In the genomic region with DNA sequence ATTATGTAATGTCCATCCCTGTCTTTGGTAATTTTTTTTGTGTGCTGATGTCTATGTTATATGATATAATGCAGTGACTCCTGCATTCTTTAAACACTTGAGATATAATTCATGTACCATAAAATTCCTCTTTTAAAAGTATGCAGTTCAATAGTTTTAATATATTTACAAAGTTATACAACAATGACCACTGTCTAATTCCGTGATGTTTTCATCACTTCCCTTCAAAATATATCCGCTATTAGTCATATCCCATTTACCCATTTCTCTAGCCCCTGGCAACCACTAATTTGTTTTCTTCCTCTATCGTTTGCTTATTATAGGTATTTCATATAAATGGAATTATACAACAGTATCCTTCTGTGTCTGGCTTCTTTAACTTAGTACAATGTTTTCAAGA, we compare ENCODE assay signal across 24 cellular contexts.
DNase-seq lines count a peak whose midpoint lies in the region; ATAC-seq and TF ChIP-seq lines count a peak whose summit lies in the region.
"Had no signal": no experiment of that assay in that cellular context is flagged by ENCODE, and none has a peak within 500 bp of the region (broad histone marks: within the 10 kb centered on the region; RNA-seq: fewer than 3 reads in every experiment).

No MANE protein-coding gene starts in this region.

- H3K27me3 ChIP-seq in ACC112 (ENCODE audit: insufficient read depth, low read length) (no peaks in the 10 kb centered on the region), IMR-90 (ENCODE audit: control insufficient read depth, insufficient read depth, low read length) (no peaks in the 10 kb centered on the region)
- H3K27me3 ChIP-seq in CD8-positive, alpha-beta memory T cell (ENCODE audit: insufficient read depth, low read length, poor library complexity, severe bottlenecking): no peaks in the 10 kb centered on the region
- H3K27me3 ChIP-seq: BLaER1 treated with 17β-estradiol and CSF1 and Interleukin-3, amounts not matched to agents 10 nM and 100 nM; gastroesophageal sphincter; ovary; right lobe of liver had no signal

- DNase-seq in IMR-90: peak; percentile 51
- peak; percentile 33 for DNase-seq in astrocyte of the spinal cord (ENCODE audit: low read depth, low spot score)
- peak; percentile 64 for DNase-seq in glomerular endothelial cell (ENCODE audit: extremely low read depth, low read depth, low spot score)
- no peak for DNase-seq in NCI-H2171 (lab: John Stamatoyannopoulos, UW)
- DNase-seq in CD8-positive, alpha-beta memory T cell: no peak
- DNase-seq in activated T-helper 2 cell treated with anti-CD3 and anti-CD28 coated beads, Interferon-gamma antibody, Interleukin-2, Interleukin-4, amounts not matched to agents 10 μg/mL and 5 μg/mL and 100 μg/mL, durations not matched to agents 14 hours and 24 hours and 36 hours (ENCODE audit: low spot score): no peak
- no peak for DNase-seq in activated CD8-positive, alpha-beta memory T cell treated with anti-CD3 and anti-CD28 coated beads, Interleukin-2, amount 10 ng/mL, durations not matched to agents 7 days and 5 days
- DNase-seq: activated CD4-positive, alpha-beta T cell treated with anti-CD3 and anti-CD28 coated beads, Interleukin-2, amount 50 U/mL, for 4 hours; activated gamma-delta T cell; amniotic stem cell; caudate nucleus; erythroblast; NCI-H1105 treated with DMSO at 0.1 percent for 48 hours; NCI-H2029 treated with DMSO at 0.1 percent for 48 hours; ovary; right lobe of liver; WERI-Rb-1 had no signal

- H3K36me3 ChIP-seq in ACC112 (ENCODE audit: insufficient read depth, low read length) (no peaks in the 10 kb centered on the region), IMR-90 (ENCODE audit: control insufficient read depth, insufficient read depth, low read length) (no peaks in the 10 kb centered on the region)
- no peaks in the 10 kb centered on the region for H3K36me3 ChIP-seq in CD8-positive, alpha-beta memory T cell (ENCODE audit: insufficient read depth, low read length)
- H3K36me3 ChIP-seq: BLaER1 treated with 17β-estradiol and CSF1 and Interleukin-3, amounts not matched to agents 10 nM and 100 nM; gastroesophageal sphincter; ovary; right lobe of liver; WERI-Rb-1 had no signal

- peak; percentile 21; the same call in 1 of the 2 replicates for ATAC-seq in IMR-90 (ENCODE audit: low read depth)
- ATAC-seq in activated CD8-positive, alpha-beta memory T cell treated with anti-CD3 and anti-CD28 coated beads, Interleukin-2, amount 10 ng/mL, durations not matched to agents 7 days and 5 days: no peak
- ATAC-seq: gastroesophageal sphincter, right lobe of liver had no signal

- H3K9ac ChIP-seq in IMR-90 (ENCODE audit: low read depth, low read length): no peak overlapping the region
- H3K9ac ChIP-seq: BLaER1 treated with 17β-estradiol and CSF1 and Interleukin-3, amounts not matched to agents 10 nM and 100 nM had no signal

- H3K27me3 Mint-ChIP-seq in CD8-positive, alpha-beta memory T cell: peaks cover 0 to 2% of the 10 kb centered on the region in 2 donors
- no peaks in the 10 kb centered on the region for H3K27me3 Mint-ChIP-seq in activated T-helper 2 cell treated with anti-CD3 and anti-CD28 coated beads, Interferon-gamma antibody, Interleukin-2, Interleukin-4, amounts not matched to agents 10 μg/mL and 5 μg/mL and 100 μg/mL, durations not matched to agents 14 hours and 24 hours and 36 hours (ENCODE audit: low read depth)
- no peaks in the 10 kb centered on the region for H3K27me3 Mint-ChIP-seq in activated CD8-positive, alpha-beta memory T cell treated with anti-CD3 and anti-CD28 coated beads, Interleukin-2, amount 10 ng/mL, durations not matched to agents 7 days and 5 days
- H3K27me3 Mint-ChIP-seq: memory B cell, type B pancreatic cell had no signal

- H4K5ac ChIP-seq in IMR-90 (ENCODE audit: low read depth, low read length): no peak overlapping the region

- no TSS peak for BruUV-seq in IMR-90 (replicated peaks; lab: Mats Ljungman, UMichigan)

- TF ChIP-seq CTCF in IMR-90 (conservative IDR thresholded peaks at IDR 0.05; ENCODE audit: low read depth, low read length): no peak
- no peak for TF ChIP-seq CTCF in astrocyte of the spinal cord (IDR thresholded peaks at IDR 0.05; ENCODE audit: low read depth, low read length)

- H2BK5ac ChIP-seq in IMR-90 (ENCODE audit: low read depth, low read length, poor library complexity, severe bottlenecking): no peak overlapping the region

- H3K9me1 ChIP-seq in IMR-90 (ENCODE audit: insufficient read depth, low read length): no peaks in the 10 kb centered on the region

- in situ Hi-C loops in IMR-90 (cut with MboI; ENCODE audit: low sequenced_read_pairs) (no loop called here), astrocyte of the spinal cord (cut with HindIII; ENCODE audit: low sequenced_read_pairs) (no loop called here)

- H3K79me2 ChIP-seq in ACC112 (ENCODE audit: control insufficient read depth, insufficient read depth, low read length, unreplicated experiment): no peaks in the 10 kb centered on the region

- H3K14ac ChIP-seq in IMR-90 (replicated peaks; ENCODE audit: low read depth, low read length): no peak overlapping the region

- no peak overlapping the region for H4K8ac ChIP-seq in IMR-90 (ENCODE audit: low read depth in 2 of 2, low read length in 2 of 2)

- no peak overlapping the region for H2BK20ac ChIP-seq in IMR-90 (ENCODE audit: low read depth, low read length)

- H3K18ac ChIP-seq in IMR-90 (ENCODE audit: low read depth, low read length): no peak overlapping the region

- peaks cover 4% of the 10 kb centered on the region for H3K4me1 ChIP-seq in ACC112 (ENCODE audit: control insufficient read depth, insufficient read depth, low read length, unreplicated experiment)
- no peaks in the 10 kb centered on the region for H3K4me1 ChIP-seq in IMR-90 (ENCODE audit: control insufficient read depth, insufficient read depth, low read length)
- no peaks in the 10 kb centered on the region for H3K4me1 ChIP-seq in CD8-positive, alpha-beta memory T cell (ENCODE audit: insufficient read depth, low read length)
- H3K4me1 ChIP-seq: BLaER1 treated with 17β-estradiol and CSF1 and Interleukin-3, amounts not matched to agents 10 nM and 100 nM; gastroesophageal sphincter; right lobe of liver had no signal

- H3K4me2 ChIP-seq in IMR-90 (ENCODE audit: low read depth, low read length): no peak overlapping the region
- H3K4me2 ChIP-seq: BLaER1 treated with 17β-estradiol and CSF1 and Interleukin-3, amounts not matched to agents 10 nM and 100 nM; PC-9 had no signal

- H3K23ac ChIP-seq in IMR-90 (ENCODE audit: low read depth, low read length): no peak overlapping the region

- TF ChIP-seq POLR2A in IMR-90 (IDR thresholded peaks at IDR 0.05; ENCODE audit: low read depth, low read length): no peak

- H3K4me3 Mint-ChIP-seq in CD8-positive, alpha-beta memory T cell: no peak overlapping the region
- H3K4me3 Mint-ChIP-seq in activated T-helper 2 cell treated with anti-CD3 and anti-CD28 coated beads, Interferon-gamma antibody, Interleukin-2, Interleukin-4, amounts not matched to agents 10 μg/mL and 5 μg/mL and 100 μg/mL, durations not matched to agents 14 hours and 24 hours and 36 hours (ENCODE audit: low read depth): no peak overlapping the region
- H3K4me3 Mint-ChIP-seq in activated CD8-positive, alpha-beta memory T cell treated with anti-CD3 and anti-CD28 coated beads, Interleukin-2, amount 10 ng/mL, durations not matched to agents 7 days and 5 days: no peak overlapping the region
- H3K4me3 Mint-ChIP-seq: memory B cell; T-helper 2 cell treated with Interferon-gamma antibody and Interleukin-4, amounts not matched to agents 5 μg/mL and 100 μg/mL, for 36 hours; type B pancreatic cell had no signal

- no peak overlapping the region for H3K27ac Mint-ChIP-seq in CD8-positive, alpha-beta memory T cell
- H3K27ac Mint-ChIP-seq in activated T-helper 2 cell treated with anti-CD3 and anti-CD28 coated beads, Interferon-gamma antibody, Interleukin-2, Interleukin-4, amounts not matched to agents 10 μg/mL and 5 μg/mL and 100 μg/mL, durations not matched to agents 14 hours and 24 hours and 36 hours: no peak overlapping the region
- H3K27ac Mint-ChIP-seq in activated CD8-positive, alpha-beta memory T cell treated with anti-CD3 and anti-CD28 coated beads, Interleukin-2, amount 10 ng/mL, durations not matched to agents 7 days and 5 days: no peak overlapping the region
- H3K27ac Mint-ChIP-seq: memory B cell; T-helper 2 cell treated with Interferon-gamma antibody and Interleukin-4, amounts not matched to agents 5 μg/mL and 100 μg/mL, for 36 hours; type B pancreatic cell had no signal

- no peak overlapping the region for H2AK9ac ChIP-seq in IMR-90 (replicated peaks; ENCODE audit: low read depth, low read length, poor library complexity)

- no peak overlapping the region for H3K4me3 ChIP-seq in ACC112 (ENCODE audit: low read depth, low read length)
- no peak overlapping the region for H3K4me3 ChIP-seq in IMR-90 (ENCODE audit: insufficient read depth, low read depth, low read length)
- H3K4me3 ChIP-seq in astrocyte of the spinal cord (ENCODE audit: low read depth, low read length): no peak overlapping the region
- H3K4me3 ChIP-seq in CD8-positive, alpha-beta memory T cell (ENCODE audit: low read length): no peak overlapping the region
- H3K4me3 ChIP-seq: BLaER1 treated with 17β-estradiol and CSF1 and Interleukin-3, amounts not matched to agents 10 nM and 100 nM; gastroesophageal sphincter; ovary; PC-9; right lobe of liver had no signal

- H2BK120ac ChIP-seq in IMR-90 (ENCODE audit: low read depth, low read length): no peak overlapping the region

- H4K91ac ChIP-seq in IMR-90 (ENCODE audit: insufficient read depth, low read depth, low read length): no peak overlapping the region

- no peak overlapping the region for H2AFZ ChIP-seq in ACC112 (ENCODE audit: low read length, unreplicated experiment)
- no peak overlapping the region for H2AFZ ChIP-seq in IMR-90 (replicated peaks; ENCODE audit: low read length, poor library complexity)
- H2AFZ ChIP-seq: PC-9 had no signal

- no peak overlapping the region for H2AK5ac ChIP-seq in IMR-90 (ENCODE audit: low read depth, low read length)

- CTCF ChIA-PET in IMR-90 (lab: Yijun Ruan, JAX): interaction anchor here (0.7 kb wide), 1 partner anchor 242 kb away, joined by 3 read pairs; no protein-coding TSS in a partner anchor
- CTCF ChIA-PET in CD8-positive, alpha-beta memory T cell (lab: Charles Lee): no interaction called here
- CTCF ChIA-PET in activated CD8-positive, alpha-beta memory T cell treated with anti-CD3 and anti-CD28 coated beads, Interleukin-2, amount 10 ng/mL, durations not matched to agents 7 days and 5 days (lab: Charles Lee): no interaction called here

- dilution Hi-C loops in IMR-90 (cut with HindIII; ENCODE audit: low sequenced_read_pairs, unreplicated experiment): no loop called here

- no peak overlapping the region for H3K56ac ChIP-seq in IMR-90 (ENCODE audit: extremely low read depth, insufficient read depth, low read length)

- H3K4ac ChIP-seq in IMR-90 (ENCODE audit: low read depth, low read length): no peak overlapping the region

- POLR2A ChIA-PET in IMR-90 (lab: Charles Lee; ENCODE audit: unreplicated experiment): no interaction called here
- POLR2A ChIA-PET in CD8-positive, alpha-beta memory T cell (lab: Charles Lee): no interaction called here

- H2BK15ac ChIP-seq in IMR-90 (ENCODE audit: low read depth, low read length): no peak overlapping the region

- no peaks in the 10 kb centered on the region for H3K9me3 ChIP-seq in IMR-90 (ENCODE audit: control insufficient read depth, insufficient read depth, low read length)
- H3K9me3 ChIP-seq in CD8-positive, alpha-beta memory T cell (ENCODE audit: low read length): no peaks in the 10 kb centered on the region
- H3K9me3 ChIP-seq: gastroesophageal sphincter, ovary had no signal

- peaks cover 2 to 14% (median 4%) of the 10 kb centered on the region in 5 donors for H3K9me3 Mint-ChIP-seq in CD8-positive, alpha-beta memory T cell
- H3K9me3 Mint-ChIP-seq in activated T-helper 2 cell treated with anti-CD3 and anti-CD28 coated beads, Interferon-gamma antibody, Interleukin-2, Interleukin-4, amounts not matched to agents 10 μg/mL and 5 μg/mL and 100 μg/mL, durations not matched to agents 14 hours and 24 hours and 36 hours: peaks cover 25% of the 10 kb centered on the region
- H3K9me3 Mint-ChIP-seq in activated CD8-positive, alpha-beta memory T cell treated with anti-CD3 and anti-CD28 coated beads, Interleukin-2, amount 10 ng/mL, durations not matched to agents 7 days and 5 days (ENCODE audit: low read depth): peaks cover 7% of the 10 kb centered on the region

- WGBS in IMR-90 (ENCODE audit: extremely low coverage in 2 of 2, insufficient read length in 1 of 2), 2 experiments: no CpG with 5 or more reads among the region's 3 CpGs

- H4K20me1 ChIP-seq in IMR-90 (ENCODE audit: insufficient read depth, low read length): no peaks in the 10 kb centered on the region
- H4K20me1 ChIP-seq: BLaER1 treated with 17β-estradiol and CSF1 and Interleukin-3, amounts not matched to agents 10 nM and 100 nM had no signal

- peaks cover 1 to 29% (median 2%) of the 10 kb centered on the region in 3 donors for H3K36me3 Mint-ChIP-seq in CD8-positive, alpha-beta memory T cell
- no peaks in the 10 kb centered on the region for H3K36me3 Mint-ChIP-seq in activated T-helper 2 cell treated with anti-CD3 and anti-CD28 coated beads, Interferon-gamma antibody, Interleukin-2, Interleukin-4, amounts not matched to agents 10 μg/mL and 5 μg/mL and 100 μg/mL, durations not matched to agents 14 hours and 24 hours and 36 hours (ENCODE audit: low read depth)
- peaks cover 9% of the 10 kb centered on the region for H3K36me3 Mint-ChIP-seq in activated CD8-positive, alpha-beta memory T cell treated with anti-CD3 and anti-CD28 coated beads, Interleukin-2, amount 10 ng/mL, durations not matched to agents 7 days and 5 days
- H3K36me3 Mint-ChIP-seq: type B pancreatic cell had no signal

- H3K27ac ChIP-seq in ACC112 (ENCODE audit: low read depth, low read length): peak overlapping the region; percentile 63
- H3K27ac ChIP-seq in IMR-90 (ENCODE audit: insufficient read depth, low read length): no peak overlapping the region
- H3K27ac ChIP-seq in CD8-positive, alpha-beta memory T cell (ENCODE audit: low read depth, low read length): no peak overlapping the region
- H3K27ac ChIP-seq: BLaER1 treated with 17β-estradiol and CSF1 and Interleukin-3, amounts not matched to agents 10 nM and 100 nM; gastroesophageal sphincter; ovary; PC-9; right lobe of liver; WERI-Rb-1 had no signal

- intact Hi-C loops in IMR-90 (cut with micrococcal nuclease): no loop called here
- intact Hi-C loops in activated T-helper 2 cell treated with anti-CD3 and anti-CD28 coated beads, Interferon-gamma antibody, Interleukin-2, Interleukin-4, amounts not matched to agents 10 μg/mL and 5 μg/mL and 100 μg/mL, durations not matched to agents 14 hours and 24 hours and 36 hours (cut with micrococcal nuclease): no loop called here

- TF ChIP-seq RAD21 in IMR-90 (IDR thresholded peaks at IDR 0.05; ENCODE audit: low read length): no peak

- H3K79me1 ChIP-seq in IMR-90 (ENCODE audit: low read depth in 1 of 2, low read length in 2 of 2): no peaks in the 10 kb centered on the region

- H3K4me1 Mint-ChIP-seq in CD8-positive, alpha-beta memory T cell: no peaks in the 10 kb centered on the region
- no peaks in the 10 kb centered on the region for H3K4me1 Mint-ChIP-seq in activated T-helper 2 cell treated with anti-CD3 and anti-CD28 coated beads, Interferon-gamma antibody, Interleukin-2, Interleukin-4, amounts not matched to agents 10 μg/mL and 5 μg/mL and 100 μg/mL, durations not matched to agents 14 hours and 24 hours and 36 hours (ENCODE audit: low read depth)
- H3K4me1 Mint-ChIP-seq in activated CD8-positive, alpha-beta memory T cell treated with anti-CD3 and anti-CD28 coated beads, Interleukin-2, amount 10 ng/mL, durations not matched to agents 7 days and 5 days: no peaks in the 10 kb centered on the region
- H3K4me1 Mint-ChIP-seq: memory B cell had no signal

Comparison
In these comparisons a context has a peak if more than half of its experiments do, and no peak if none do; other contexts are left out.
1. DNase-seq: peak in IMR-90 (single experiment), astrocyte of the spinal cord (single experiment) and glomerular endothelial cell (single experiment); none in NCI-H2171 (single experiment), CD8-positive, alpha-beta memory T cell (0 of 5), activated T-helper 2 cell treated with anti-CD3 and anti-CD28 coated beads, Interferon-gamma antibody, Interleukin-2, Interleukin-4, amounts not matched to agents 10 μg/mL and 5 μg/mL and 100 μg/mL, durations not matched to agents 14 hours and 24 hours and 36 hours (single experiment) and activated CD8-positive, alpha-beta memory T cell treated with anti-CD3 and anti-CD28 coated beads, Interleukin-2, amount 10 ng/mL, durations not matched to agents 7 days and 5 days (single experiment).